Comparison of ENCODE assay signal across 12 cellular contexts in genomic region chr4:145828802-145829485, GRCh38.
DNase-seq lines count a peak whose midpoint lies in the region; ATAC-seq and TF ChIP-seq lines count a peak whose summit lies in the region.
"Had no signal": no experiment of that assay in that cellular context is flagged by ENCODE, and none has a peak within 500 bp of the region (broad histone marks: within the 10 kb centered on the region; RNA-seq: fewer than 3 reads in every experiment).

No MANE protein-coding gene starts in this region.

- POLR2A ChIA-PET in PC-9 (lab: Charles Lee; ENCODE audit: unreplicated experiment), result no interaction called here

- no peaks in the 10 kb centered on the region for H4K20me1 ChIP-seq in PC-9 (ENCODE audit: insufficient read depth)

- H3K36me3 ChIP-seq in PC-9 (ENCODE audit: low read depth), result no peaks in the 10 kb centered on the region

- H3K36me3 Mint-ChIP-seq in natural killer cell treated with Interleukin-12 subunit alpha and Interleukin-12 subunit beta and Interleukin-15 and Interleukin-18, amount 100 ng/mL, for 72 hours, result no peaks in the 10 kb centered on the region

- H3K4me2 ChIP-seq in PC-9, result no peak overlapping the region

- peaks cover 9 to 47% of the 10 kb centered on the region in 2 donors for H3K4me1 Mint-ChIP-seq in natural killer cell treated with Interleukin-12 subunit alpha and Interleukin-12 subunit beta and Interleukin-15 and Interleukin-18, amount 100 ng/mL, for 72 hours (ENCODE audit: low read depth in 2 of 2)

- no peak for TF ChIP-seq CTCF in PC-9 (conservative IDR thresholded peaks at IDR 0.05)

- no peak overlapping the region for H3K4me3 ChIP-seq in PC-9

- H3K27ac Mint-ChIP-seq in natural killer cell treated with Interleukin-12 subunit alpha and Interleukin-12 subunit beta and Interleukin-15 and Interleukin-18, amount 100 ng/mL, for 72 hours, result peak overlapping the region; percentile 40 to 69

- intact Hi-C loops in PC-9 (cut with micrococcal nuclease; ENCODE audit: unreplicated experiment), result no loop called here

- DNase-seq in activated CD4-positive, CD25-positive, alpha-beta regulatory T cell (lab: John Stamatoyannopoulos, UW), result no peak
- no peak for DNase-seq in natural killer cell treated with Interleukin-12 subunit alpha and Interleukin-12 subunit beta and Interleukin-15 and Interleukin-18, amount 100 ng/mL, for 72 hours (ENCODE audit: low spot score)
- no peak for DNase-seq in PC-9
- no peak for DNase-seq in hypothalamus (lab: John Stamatoyannopoulos, UW)
- DNase-seq in NCI-H1092 treated with DMSO at 0.1 percent for 48 hours (lab: John Stamatoyannopoulos, UW), result no peak
- DNase-seq: NCI-H2107, substantia nigra had no signal

- H3K27me3 Mint-ChIP-seq in natural killer cell treated with Interleukin-12 subunit alpha and Interleukin-12 subunit beta and Interleukin-15 and Interleukin-18, amount 100 ng/mL, for 72 hours, result no peaks in the 10 kb centered on the region

- no peaks in the 10 kb centered on the region for H3K27me3 ChIP-seq in PC-9 (ENCODE audit: insufficient read depth, low read depth)

- CTCF ChIA-PET in PC-9 (lab: Charles Lee), result no interaction called here

- H3K9me3 Mint-ChIP-seq in natural killer cell treated with Interleukin-12 subunit alpha and Interleukin-12 subunit beta and Interleukin-15 and Interleukin-18, amount 100 ng/mL, for 72 hours, result no peaks in the 10 kb centered on the region

- H3K79me2 ChIP-seq in PC-9 (ENCODE audit: low read depth), result no peaks in the 10 kb centered on the region

- H3K4me3 Mint-ChIP-seq in natural killer cell treated with Interleukin-12 subunit alpha and Interleukin-12 subunit beta and Interleukin-15 and Interleukin-18, amount 100 ng/mL, for 72 hours, result peak overlapping the region; percentile 64

- H3K4me1 ChIP-seq in PC-9 (replicated peaks; ENCODE audit: insufficient read depth), result no peaks in the 10 kb centered on the region

- no peaks in the 10 kb centered on the region for H3K9me3 ChIP-seq in PC-9 (ENCODE audit: insufficient read depth, low read depth)

- H2AFZ ChIP-seq in PC-9, result no peak overlapping the region

- no TSS peak for BruUV-seq in PC-9 (replicated peaks; lab: Mats Ljungman, UMichigan)

- no peaks in the 10 kb centered on the region for H3K9me2 ChIP-seq in PC-9 (ENCODE audit: insufficient read depth)

- H3F3A ChIP-seq in PC-9 (ENCODE audit: insufficient read depth, low read depth), result no peaks in the 10 kb centered on the region

- peak; percentile 71 to 79 for ATAC-seq in activated CD4-positive, CD25-positive, alpha-beta regulatory T cell treated with anti-CD3 and anti-CD28 coated beads, Interleukin-2, amount 50 U/mL, for 24 hours
- peak; percentile 67 for ATAC-seq in GM21737 (IDR thresholded peaks at IDR 0.05; ENCODE audit: unreplicated experiment)
- ATAC-seq in HG03460 (IDR thresholded peaks at IDR 0.05; ENCODE audit: unreplicated experiment), result peak; percentile 73
- peak; percentile 79 to 81 for ATAC-seq in natural killer cell treated with Interleukin-12 subunit alpha and Interleukin-12 subunit beta and Interleukin-15 and Interleukin-18, amount 100 ng/mL, for 72 hours

- no peak overlapping the region for H3K27ac ChIP-seq in PC-9
- H3K27ac ChIP-seq: 22Rv1, VCaP had no signal
